In genomic region chr2:180520206-180520605, GRCh38 we compare ENCODE assay signal across 14 cellular contexts.
DNase-seq lines count a peak whose midpoint lies in the region; ATAC-seq, FAIRE-seq and TF ChIP-seq lines count a peak whose summit lies in the region.
"Had no signal": no experiment of that assay in that cellular context is flagged by ENCODE, and none has a peak within 500 bp of the region (broad histone marks: within the 10 kb centered on the region; RNA-seq: fewer than 3 reads in every experiment).

No MANE protein-coding gene starts in this region.

- H3K27ac ChIP-seq in VCaP: no peak overlapping the region
- H3K27ac ChIP-seq in left lung: no peak overlapping the region
- H3K27ac ChIP-seq: esophagus muscularis mucosa, skin epidermis had no signal

- no peak overlapping the region for H3K4me3 Mint-ChIP-seq in Calu3 (ENCODE audit: low read depth, unreplicated experiment)
- H3K4me3 Mint-ChIP-seq: IgD-negative memory B cell; memory B cell; stimulated activated naive CD8-positive, alpha-beta T cell treated with anti-CD3 and anti-CD28 coated beads, Interleukin-15, Interleukin-2, amounts not matched to agents 100 ng/mL and 50 ng/mL, for 24 hours had no signal

- H3K9me3 ChIP-seq in left lung: no peaks in the 10 kb centered on the region
- H3K9me3 ChIP-seq: esophagus muscularis mucosa had no signal

- no peaks in the 10 kb centered on the region for H3K9me3 Mint-ChIP-seq in Calu3 (ENCODE audit: low read depth, unreplicated experiment)
- H3K9me3 Mint-ChIP-seq: activated naive CD4-positive, alpha-beta T cell treated with anti-CD3 and anti-CD28 coated beads, Interleukin-2, amount 50 U/mL, for 72 hours; IgD-negative memory B cell; memory B cell; stimulated activated naive CD8-positive, alpha-beta T cell treated with anti-CD3 and anti-CD28 coated beads, Interleukin-15, Interleukin-2, amounts not matched to agents 100 ng/mL and 50 ng/mL, for 24 hours had no signal

- H3K36me3 ChIP-seq in left lung: no peaks in the 10 kb centered on the region
- H3K36me3 ChIP-seq: esophagus muscularis mucosa had no signal

- peak; percentile 47 for ATAC-seq in left lung
- no peak for ATAC-seq in omental fat pad (ENCODE audit: low FRiP score)
- ATAC-seq: activated naive CD4-positive, alpha-beta T cell treated with anti-CD3 and anti-CD28 coated beads, Interleukin-2, amount 50 U/mL, for 72 hours had no signal

- no peaks in the 10 kb centered on the region for H3K36me3 Mint-ChIP-seq in Calu3 (ENCODE audit: insufficient read depth, unreplicated experiment)
- H3K36me3 Mint-ChIP-seq: activated naive CD4-positive, alpha-beta T cell treated with anti-CD3 and anti-CD28 coated beads, Interleukin-2, amount 50 U/mL, for 72 hours; IgD-negative memory B cell; memory B cell had no signal

- no peak overlapping the region for H3K4me3 ChIP-seq in left lung
- H3K4me3 ChIP-seq: esophagus muscularis mucosa, skin epidermis had no signal

- no peaks in the 10 kb centered on the region for H3K4me1 ChIP-seq in left lung
- H3K4me1 ChIP-seq: esophagus muscularis mucosa had no signal

- H3K27me3 Mint-ChIP-seq in Calu3 (ENCODE audit: unreplicated experiment): no peaks in the 10 kb centered on the region
- H3K27me3 Mint-ChIP-seq: memory B cell; stimulated activated naive CD8-positive, alpha-beta T cell treated with anti-CD3 and anti-CD28 coated beads, Interleukin-15, Interleukin-2, amounts not matched to agents 100 ng/mL and 50 ng/mL, for 24 hours had no signal

- in situ Hi-C loops in KBM-7 (cut with MboI; ENCODE audit: low pct_unique_long_range_greater_than_20kb, low sequenced_read_pairs): no loop called here

- no peak overlapping the region for H3K27ac Mint-ChIP-seq in Calu3 (ENCODE audit: unreplicated experiment)
- H3K27ac Mint-ChIP-seq: activated naive CD4-positive, alpha-beta T cell treated with anti-CD3 and anti-CD28 coated beads, Interleukin-2, amount 50 U/mL, for 72 hours; IgD-negative memory B cell; memory B cell; stimulated activated naive CD8-positive, alpha-beta T cell treated with anti-CD3 and anti-CD28 coated beads, Interleukin-15, Interleukin-2, amounts not matched to agents 100 ng/mL and 50 ng/mL, for 24 hours had no signal

- no peaks in the 10 kb centered on the region for H3K27me3 ChIP-seq in left lung
- H3K27me3 ChIP-seq: esophagus muscularis mucosa had no signal

- peaks cover 93% of the 10 kb centered on the region for H3K4me1 Mint-ChIP-seq in Calu3 (ENCODE audit: low read depth, unreplicated experiment)

- TF ChIP-seq CTCF in Calu3 (IDR thresholded peaks at IDR 0.05; ENCODE audit: unreplicated experiment) (no peak), VCaP (conservative IDR thresholded peaks at IDR 0.05) (peak; percentile 42; the same call in 1 of the 2 replicates), left lung (IDR thresholded peaks at IDR 0.05) (no peak), omental fat pad (IDR thresholded peaks at IDR 0.05) (no peak)

- no peak for FAIRE-seq in urothelium cell line (lab: Jason Lieb, UNC)

- CTCF ChIA-PET in Calu3 (lab: Charles Lee): interaction anchor here (0.8 to 3.0 kb wide), 10 partner anchors 58 to 538 kb away, joined by 3 to 25 read pairs (median 4); partner anchors contain the start of gene UBE2E3

- peak; percentile 32 for DNase-seq in Calu3
- DNase-seq in KBM-7: peak; percentile 18
- no peak for DNase-seq in left lung
- DNase-seq in urothelium cell line (ENCODE audit: low spot score): no peak
- no peak for DNase-seq in omental fat pad (ENCODE audit: low spot score)
- no peak for DNase-seq in putamen (ENCODE audit: low spot score)
- DNase-seq in activated CD4-positive, alpha-beta T cell treated with anti-CD3 and anti-CD28 coated beads for 1 hour: no peak

- intact Hi-C loops in Calu3 (cut with micrococcal nuclease; ENCODE audit: unreplicated experiment): loop anchor here (1.0 to 5.0 kb wide), 7 partner anchors 55 to 538 kb away; no protein-coding TSS in a partner anchor
- intact Hi-C loops in left lung (cut with DNase I): no loop called here

- BruUV-seq in Calu3 (replicated peaks; lab: Mats Ljungman, UMichigan): no TSS peak

Comparison
In these comparisons a context has a peak if more than half of its experiments do, and no peak if none do; other contexts are left out.
1. DNase-seq: peak in Calu3 (single experiment) and KBM-7 (single experiment); none in left lung (0 of 2), urothelium cell line (single experiment), omental fat pad (single experiment), putamen (single experiment) and activated CD4-positive, alpha-beta T cell treated with anti-CD3 and anti-CD28 coated beads for 1 hour (single experiment).